In genomic region chr17:31314788-31315105, GRCh38 we compare ENCODE assay signal across 11 cellular contexts. TPM values are rescaled to one million over a fixed set of nuclear protein-coding genes. Genes with fewer than 3 reads are reported as not detected.
DNase-seq lines count a peak whose midpoint lies in the region; ATAC-seq, FAIRE-seq and TF ChIP-seq lines count a peak whose summit lies in the region.
"Had no signal": no experiment of that assay in that cellular context is flagged by ENCODE, and none has a peak within 500 bp of the region (broad histone marks: within the 10 kb centered on the region; RNA-seq: fewer than 3 reads in every experiment).

No MANE protein-coding gene starts in this region.

- TF ChIP-seq CTCF in DOHH2 (IDR thresholded peaks at IDR 0.05; ENCODE audit: low read depth, low read length, poor library complexity, severe bottlenecking) (no peak), NB4 (IDR thresholded peaks at IDR 0.05; ENCODE audit: low read depth, low read length) (no peak), GM20000 (IDR thresholded peaks at IDR 0.05; ENCODE audit: extremely low read depth, missing control alignments) (no peak)

- peaks cover 25% of the 10 kb centered on the region for H3K36me3 Mint-ChIP-seq in activated naive CD8-positive, alpha-beta T cell treated with anti-CD3 and anti-CD28 coated beads, Interleukin-2, amount 10 ng/mL, durations not matched to agents 7 days and 5 days

- H4K20me1 ChIP-seq in DOHH2 (ENCODE audit: control insufficient read depth, insufficient read depth, low read depth, low read length), result no peaks in the 10 kb centered on the region

- peaks cover 86% of the 10 kb centered on the region for H3K79me2 ChIP-seq in DOHH2 (ENCODE audit: control insufficient read depth, low read length)

- H3K27ac Mint-ChIP-seq in activated naive CD8-positive, alpha-beta T cell treated with anti-CD3 and anti-CD28 coated beads, Interleukin-2, amount 10 ng/mL, durations not matched to agents 7 days and 5 days, result peak overlapping the region; percentile 81
- H3K27ac Mint-ChIP-seq: brain had no signal

- H3K27me3 Mint-ChIP-seq in activated naive CD8-positive, alpha-beta T cell treated with anti-CD3 and anti-CD28 coated beads, Interleukin-2, amount 10 ng/mL, durations not matched to agents 7 days and 5 days, result no peaks in the 10 kb centered on the region
- H3K27me3 Mint-ChIP-seq: brain had no signal

- H3K9me2 ChIP-seq in DOHH2 (replicated peaks; ENCODE audit: control insufficient read depth, low read length), result no peaks in the 10 kb centered on the region

- no peak for TF ChIP-seq POLR2A in NB4 (IDR thresholded peaks at IDR 0.05; ENCODE audit: extremely low read depth, insufficient read length)

- peaks cover 74% of the 10 kb centered on the region for H3K36me3 ChIP-seq in DOHH2 (ENCODE audit: control insufficient read depth, low read length)
- H3K36me3 ChIP-seq in small intestine (ENCODE audit: control insufficient read depth in 2 of 2, insufficient read depth in 2 of 2, low read length in 2 of 2), result no peaks in the 10 kb centered on the region

- H3K9me3 ChIP-seq in DOHH2 (ENCODE audit: control insufficient read depth, insufficient read depth, low read length), result no peaks in the 10 kb centered on the region
- H3K9me3 ChIP-seq in small intestine (ENCODE audit: control insufficient read depth, low read depth), result no peaks in the 10 kb centered on the region

- H3K4me3 Mint-ChIP-seq in activated naive CD8-positive, alpha-beta T cell treated with anti-CD3 and anti-CD28 coated beads, Interleukin-2, amount 10 ng/mL, durations not matched to agents 7 days and 5 days, result peak overlapping the region; percentile 67
- H3K4me3 Mint-ChIP-seq: brain had no signal

- peak overlapping the region; percentile 97 for H3K27ac ChIP-seq in DOHH2 (ENCODE audit: low read depth, low read length)
- peak overlapping the region; percentile 2 to 28 for H3K27ac ChIP-seq in small intestine (ENCODE audit: low read depth in 1 of 2, low read length in 1 of 2)

- H3K4me1 ChIP-seq in DOHH2 (ENCODE audit: control insufficient read depth, low read length) (peaks cover 74% of the 10 kb centered on the region), small intestine (ENCODE audit: control insufficient read depth in 2 of 2, insufficient read depth in 1 of 2, low read depth in 1 of 2, low read length in 1 of 2) (no peaks in the 10 kb centered on the region)

- FAIRE-seq in small intestine (lab: Jason Lieb, UNC), result no peak

- no peak for ATAC-seq in activated naive CD8-positive, alpha-beta T cell treated with anti-CD3 and anti-CD28 coated beads, Interleukin-2, amount 10 ng/mL, durations not matched to agents 7 days and 5 days (ENCODE audit: low read depth)
- no peak for ATAC-seq in GM18519 (IDR thresholded peaks at IDR 0.05; ENCODE audit: low FRiP score, unreplicated experiment)

- POLR2A ChIA-PET in activated naive CD8-positive, alpha-beta T cell treated with anti-CD3 and anti-CD28 coated beads, Interleukin-2, amount 10 ng/mL, durations not matched to agents 7 days and 5 days (lab: Charles Lee), result interaction anchor here (1.1 to 2.1 kb wide), 2 partner anchors 58 to 174 kb away, joined by 3 to 7 read pairs; no protein-coding TSS in a partner anchor

- peak overlapping the region; percentile 88 for H3K4me2 ChIP-seq in DOHH2 (ENCODE audit: low read length)

- peak; percentile 43 for DNase-seq in NB4 (ENCODE audit: low read depth)
- no peak for DNase-seq in activated naive CD8-positive, alpha-beta T cell treated with anti-CD3 and anti-CD28 coated beads, Interleukin-2, amount 10 ng/mL, durations not matched to agents 7 days and 5 days
- DNase-seq in small intestine, result no peak
- DNase-seq in GM20000 (ENCODE audit: low spot score), result no peak
- DNase-seq in DMS 273 (lab: John Stamatoyannopoulos, UW; ENCODE audit: unreplicated experiment), result no peak
- DNase-seq: DMS 273 treated with DMSO at 0.1 percent for 48 hours, hypothalamus, NCI-H446 treated with DMSO at 0.1 percent for 48 hours had no signal

- WGBS in small intestine, 3 donors, result 80 to 92% (median 87%) methylated on average over 3 of the region's 3 CpGs

- no peaks in the 10 kb centered on the region for H3K9me3 Mint-ChIP-seq in activated naive CD8-positive, alpha-beta T cell treated with anti-CD3 and anti-CD28 coated beads, Interleukin-2, amount 10 ng/mL, durations not matched to agents 7 days and 5 days
- H3K9me3 Mint-ChIP-seq: brain had no signal

- H3K27me3 ChIP-seq in DOHH2 (ENCODE audit: control insufficient read depth, low read length) (no peaks in the 10 kb centered on the region), small intestine (ENCODE audit: control insufficient read depth in 2 of 2, insufficient read depth in 2 of 2, low read length in 2 of 2) (no peaks in the 10 kb centered on the region)

- peaks cover 45% of the 10 kb centered on the region for H3K4me1 Mint-ChIP-seq in activated naive CD8-positive, alpha-beta T cell treated with anti-CD3 and anti-CD28 coated beads, Interleukin-2, amount 10 ng/mL, durations not matched to agents 7 days and 5 days

- peaks cover 76% of the 10 kb centered on the region for H3F3A ChIP-seq in DOHH2 (ENCODE audit: control insufficient read depth, insufficient read depth)

- H3K4me3 ChIP-seq in DOHH2 (ENCODE audit: low read length) (peak overlapping the region; percentile 76), NB4 (ENCODE audit: low read depth, low read length) (peak overlapping the region; percentile 88), small intestine (ENCODE audit: low read depth in 1 of 2, low read length in 2 of 2) (no peak overlapping the region)

RNA-seq across cellular contexts. Expression of gene EVI2B, which starts 0.9 kb away (rescaled TPM):
- 100 to 1,000 TPM in 1 of 2 experiments, 10 to 100 TPM in 1; 88.5 to 100 TPM for total RNA-seq in activated naive CD8-positive, alpha-beta T cell treated with anti-CD3 and anti-CD28 coated beads, Interleukin-2, amount 10 ng/mL, durations not matched to agents 7 days and 5 days
- 10 to 100 TPM in 1 of 3 donors, 1 to 10 TPM in 2; 1.1 to 20.5 (median 6.7) TPM for polyA plus RNA-seq in small intestine

RNA-seq across cellular contexts. Expression of gene EVI2A, which starts 6.7 kb away (rescaled TPM):
- total RNA-seq in activated naive CD8-positive, alpha-beta T cell treated with anti-CD3 and anti-CD28 coated beads, Interleukin-2, amount 10 ng/mL, durations not matched to agents 7 days and 5 days, result 10 to 100 TPM; 74.9 to 78.3 TPM
- 1 to 10 TPM; 1.3 to 9.5 (median 8.1) TPM for polyA plus RNA-seq in small intestine

RNA-seq across cellular contexts. Expression of gene OMG, which starts 17.7 kb away (rescaled TPM):
- total RNA-seq in activated naive CD8-positive, alpha-beta T cell treated with anti-CD3 and anti-CD28 coated beads, Interleukin-2, amount 10 ng/mL, durations not matched to agents 7 days and 5 days, result under 1 TPM; 0.62 to 0.78 TPM
- 1 to 10 TPM in 2 of 3 donors, not detected in 1; 1.3 to 5.9 TPM for polyA plus RNA-seq in small intestine

Comparison
In these comparisons a context has a peak if more than half of its experiments do, and no peak if none do; other contexts are left out.
1. H3K4me3 ChIP-seq: peak in DOHH2 (single experiment) and NB4 (single experiment); none in small intestine (0 of 2).